Comparison of ENCODE assay signal across 12 cellular contexts in the genomic region with DNA sequence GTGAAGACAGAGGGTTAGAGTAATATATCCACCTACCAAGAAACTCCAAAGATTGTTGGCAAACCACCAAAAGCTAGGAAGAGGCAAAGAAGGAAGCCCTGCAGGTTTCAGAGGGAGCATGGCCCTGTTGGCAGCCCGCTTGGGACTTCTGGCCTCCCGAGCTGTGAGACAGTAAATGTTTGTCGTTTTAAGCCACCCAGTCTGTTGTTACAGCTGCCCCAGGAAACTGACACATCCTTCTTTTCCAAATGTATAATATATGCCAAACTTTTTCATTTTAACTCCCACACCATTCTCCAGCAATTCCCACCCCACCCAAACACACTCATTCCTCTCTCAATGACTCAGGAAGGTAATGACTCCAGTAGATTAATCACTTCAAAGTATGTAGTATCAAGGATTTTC.
DNase-seq lines count a peak whose midpoint lies in the region; ATAC-seq, FAIRE-seq and TF ChIP-seq lines count a peak whose summit lies in the region.
"Had no signal": no experiment of that assay in that cellular context is flagged by ENCODE, and none has a peak within 500 bp of the region (broad histone marks: within the 10 kb centered on the region; RNA-seq: fewer than 3 reads in every experiment).

No MANE protein-coding gene starts in this region.

- no peak for TF ChIP-seq CTCF in A549 (IDR thresholded peaks at IDR 0.05)
- no peak for TF ChIP-seq CTCF in HFF-Myc (IDR thresholded peaks at IDR 0.05; ENCODE audit: low read depth, low read length, missing control alignments)
- no peak for TF ChIP-seq CTCF in astrocyte of the cerebellum (IDR thresholded peaks at IDR 0.05; ENCODE audit: low read depth, low read length, missing control alignments)
- no peak for TF ChIP-seq CTCF in kidney epithelial cell (IDR thresholded peaks at IDR 0.05; ENCODE audit: insufficient read depth, low read length, poor library complexity, severe bottlenecking)

- H3K36me3 Mint-ChIP-seq in activated CD4-positive, alpha-beta memory T cell treated with anti-CD3 and anti-CD28 coated beads, Interleukin-2, amount 10 ng/mL, durations not matched to agents 7 days and 5 days (ENCODE audit: low read depth) = no peaks in the 10 kb centered on the region
- H3K36me3 Mint-ChIP-seq: activated naive CD4-positive, alpha-beta T cell treated with anti-CD3 and anti-CD28 coated beads, Interleukin-2, amount 10 ng/mL, durations not matched to agents 7 days and 5 days had no signal

- no peak overlapping the region for H3K4me3 Mint-ChIP-seq in activated CD4-positive, alpha-beta memory T cell treated with anti-CD3 and anti-CD28 coated beads, Interleukin-2, amount 10 ng/mL, durations not matched to agents 7 days and 5 days
- H3K4me3 Mint-ChIP-seq: activated naive CD4-positive, alpha-beta T cell treated with anti-CD3 and anti-CD28 coated beads, Interleukin-2, amount 10 ng/mL, durations not matched to agents 7 days and 5 days had no signal

- no peaks in the 10 kb centered on the region for H3K4me1 ChIP-seq in A549
- H3K4me1 ChIP-seq: BLaER1 had no signal

- no peaks in the 10 kb centered on the region for H3K36me3 ChIP-seq in kidney epithelial cell (ENCODE audit: control insufficient read depth, insufficient read depth, low read length)
- H3K36me3 ChIP-seq: BLaER1 had no signal

- no peak for TF ChIP-seq POLR2A in A549 (IDR thresholded peaks at IDR 0.05; ENCODE audit: low read length)

- H3K4me2 ChIP-seq in A549 = 0 out of 3 replicates have a peak overlapping the region, but pooled peaks have one; percentile 11
- H3K4me2 ChIP-seq: BLaER1 had no signal

- no peaks in the 10 kb centered on the region for H3K9me3 Mint-ChIP-seq in activated CD4-positive, alpha-beta memory T cell treated with anti-CD3 and anti-CD28 coated beads, Interleukin-2, amount 10 ng/mL, durations not matched to agents 7 days and 5 days
- H3K9me3 Mint-ChIP-seq: activated naive CD4-positive, alpha-beta T cell treated with anti-CD3 and anti-CD28 coated beads, Interleukin-2, amount 10 ng/mL, durations not matched to agents 7 days and 5 days had no signal

- POLR2A ChIA-PET in A549 (lab: Yijun Ruan, JAX) = no interaction called here
- POLR2A ChIA-PET in activated CD4-positive, alpha-beta memory T cell treated with anti-CD3 and anti-CD28 coated beads, Interleukin-2, amount 10 ng/mL, durations not matched to agents 7 days and 5 days (lab: Charles Lee) = no interaction called here

- no peaks in the 10 kb centered on the region for H3K27me3 ChIP-seq in kidney epithelial cell (ENCODE audit: control insufficient read depth, insufficient read depth, low read length)
- H3K27me3 ChIP-seq: BLaER1 had no signal

- FAIRE-seq in A549 (lab: Jason Lieb, UNC) = no peak

- H3K4me3 ChIP-seq in A549 (no peak overlapping the region), HFF-Myc (replicated peaks; ENCODE audit: low read depth, low read length) (no peak overlapping the region), astrocyte of the cerebellum (ENCODE audit: low read depth, low read length) (no peak overlapping the region), kidney epithelial cell (ENCODE audit: low read depth, low read length) (no peak overlapping the region)
- H3K4me3 ChIP-seq: BLaER1, mucosa of descending colon had no signal

- CTCF ChIA-PET in A549 (lab: Yijun Ruan, JAX) = interaction anchor here (0.6 to 0.8 kb wide), 2 partner anchors 18 to 35 kb away, joined by 3 to 4 read pairs; no protein-coding TSS in a partner anchor
- CTCF ChIA-PET in activated CD4-positive, alpha-beta memory T cell treated with anti-CD3 and anti-CD28 coated beads, Interleukin-2, amount 10 ng/mL, durations not matched to agents 7 days and 5 days (lab: Charles Lee) = no interaction called here

- 14% methylated on average over 3 of the region's 3 CpGs for WGBS in A549 (ENCODE audit: missing lambda C conversion rate)

- no peaks in the 10 kb centered on the region for H3K9me3 ChIP-seq in A549
- H3K9me3 ChIP-seq: BLaER1, mucosa of descending colon had no signal

- TF ChIP-seq EP300 in A549 (IDR thresholded peaks at IDR 0.05) = no peak

- no peak overlapping the region for H3K27ac Mint-ChIP-seq in activated CD4-positive, alpha-beta memory T cell treated with anti-CD3 and anti-CD28 coated beads, Interleukin-2, amount 10 ng/mL, durations not matched to agents 7 days and 5 days
- H3K27ac Mint-ChIP-seq: activated naive CD4-positive, alpha-beta T cell treated with anti-CD3 and anti-CD28 coated beads, Interleukin-2, amount 10 ng/mL, durations not matched to agents 7 days and 5 days had no signal

- no peaks in the 10 kb centered on the region for H3K27me3 Mint-ChIP-seq in activated CD4-positive, alpha-beta memory T cell treated with anti-CD3 and anti-CD28 coated beads, Interleukin-2, amount 10 ng/mL, durations not matched to agents 7 days and 5 days

- peak in 1 of 2 experiments; percentile 21 for DNase-seq in A549 (ENCODE audit: low read depth in 1 of 2, low spot score in 1 of 2)
- DNase-seq in HFF-Myc (ENCODE audit: extremely low read depth, low read depth) = peak; percentile 11
- DNase-seq in astrocyte of the cerebellum (ENCODE audit: low read depth) = peak; percentile 16
- DNase-seq in kidney epithelial cell (ENCODE audit: low read depth) = peak; percentile 71
- no peak for DNase-seq in activated CD4-positive, alpha-beta memory T cell treated with anti-CD3 and anti-CD28 coated beads, Interleukin-2, amount 10 ng/mL, durations not matched to agents 7 days and 5 days
- no peak for DNase-seq in Ammon's horn (ENCODE audit: low spot score)
- DNase-seq in mesenteric fat pad (ENCODE audit: low spot score) = no peak
- DNase-seq: activated naive CD4-positive, alpha-beta T cell treated with anti-CD3 and anti-CD28 coated beads, Interleukin-2, amount 10 ng/mL, durations not matched to agents 7 days and 5 days; effector memory CD4-positive, alpha-beta T cell; mucosa of descending colon had no signal

- in situ Hi-C loops in astrocyte of the cerebellum (cut with HindIII; ENCODE audit: low sequenced_read_pairs) = no loop called here

- TF ChIP-seq RAD21 in A549 (conservative IDR thresholded peaks at IDR 0.05 in 1 of 2, IDR thresholded peaks at IDR 0.05 in 1 of 2) = no peak

- peak in 1 of 2 experiments; percentile 24; a peak in 1 of 6 replicates for ATAC-seq in A549
- no peak for ATAC-seq in HG03571 (IDR thresholded peaks at IDR 0.05; ENCODE audit: unreplicated experiment)
- ATAC-seq: mucosa of descending colon had no signal

- no peak overlapping the region for H3K27ac ChIP-seq in A549
- H3K27ac ChIP-seq: BLaER1 had no signal

- no peaks in the 10 kb centered on the region for H3K4me1 Mint-ChIP-seq in activated CD4-positive, alpha-beta memory T cell treated with anti-CD3 and anti-CD28 coated beads, Interleukin-2, amount 10 ng/mL, durations not matched to agents 7 days and 5 days
- H3K4me1 Mint-ChIP-seq: activated naive CD4-positive, alpha-beta T cell treated with anti-CD3 and anti-CD28 coated beads, Interleukin-2, amount 10 ng/mL, durations not matched to agents 7 days and 5 days had no signal

TF ChIP-seq in A549, 52 proteins besides CTCF, POLR2A, EP300 and RAD21:
- no peak for TF ChIP-seq MAFK (IDR thresholded peaks at IDR 0.05; ENCODE audit: partially characterized antibody)
- TF ChIP-seq FOSB (CRISPR knock-in tag; IDR thresholded peaks at IDR 0.05) = no peak
- TF ChIP-seq, protein P1, sequence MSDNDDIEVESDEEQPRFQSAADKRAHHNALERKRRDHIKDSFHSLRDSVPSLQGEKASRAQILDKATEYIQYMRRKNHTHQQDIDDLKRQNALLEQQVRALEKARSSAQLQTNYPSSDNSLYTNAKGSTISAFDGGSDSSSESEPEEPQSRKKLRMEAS (IDR thresholded peaks at IDR 0.05) = no peak

Comparison
In these comparisons a context has a peak if more than half of its experiments do, and no peak if none do; other contexts are left out.
1. DNase-seq: peak in HFF-Myc (single experiment), astrocyte of the cerebellum (single experiment) and kidney epithelial cell (single experiment); none in activated CD4-positive, alpha-beta memory T cell treated with anti-CD3 and anti-CD28 coated beads, Interleukin-2, amount 10 ng/mL, durations not matched to agents 7 days and 5 days (single experiment), Ammon's horn (single experiment) and mesenteric fat pad (single experiment).